In the genomic region with DNA sequence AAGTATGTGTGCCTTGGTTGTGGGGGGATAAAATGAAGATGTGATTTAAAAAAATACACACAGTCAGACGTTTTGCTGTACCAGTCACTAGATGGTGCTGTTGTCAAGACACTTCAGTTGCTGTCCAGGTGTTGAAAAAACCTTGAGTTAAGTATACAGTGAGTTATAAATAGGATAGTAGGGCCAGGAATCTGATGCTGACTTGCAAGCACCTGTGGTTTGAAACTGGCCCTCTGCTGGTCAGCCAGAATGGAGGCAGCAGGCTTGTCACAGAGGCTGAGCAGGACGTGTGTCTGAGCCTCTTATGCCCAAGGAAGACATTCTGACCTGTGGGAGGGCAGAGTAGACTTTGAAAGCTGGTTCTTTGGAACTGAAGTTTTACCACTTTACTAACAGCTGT, we compare ENCODE assay signal across 8 cellular contexts. TPM values are rescaled to one million over a fixed set of nuclear protein-coding genes. Genes with fewer than 3 reads are reported as not detected.
DNase-seq lines count a peak whose midpoint lies in the region; ATAC-seq, FAIRE-seq and TF ChIP-seq lines count a peak whose summit lies in the region.

No MANE protein-coding gene starts in this region.

- DNase-seq in AG04449 (ENCODE audit: low read depth, low spot score) (no peak), GM12865 (ENCODE audit: low read depth) (peak; percentile 83), LoVo (ENCODE audit: low spot score) (peak; percentile 6), RKO (ENCODE audit: low spot score) (peak; percentile 74), bronchial epithelial cell (ENCODE audit: low read depth) (peak; percentile 88), kidney tubule cell (ENCODE audit: low spot score) (peak; percentile 86), vagina (ENCODE audit: extremely low spot score in 2 of 2) (no peak)

- H3K36me3 ChIP-seq in bronchial epithelial cell (ENCODE audit: control insufficient read depth, insufficient read depth, low read length) (peaks cover 5% of the 10 kb centered on the region), vagina (peaks cover 0 to 38% of the 10 kb centered on the region in 2 donors)

- TF ChIP-seq CTCF in AG04449 (IDR thresholded peaks at IDR 0.05; ENCODE audit: insufficient read depth, low read length, missing control alignments) (peak; percentile 24), GM12865 (IDR thresholded peaks at IDR 0.05; ENCODE audit: insufficient read depth, low read depth, low read length, missing control alignments) (peak; percentile 67), bronchial epithelial cell (IDR thresholded peaks at IDR 0.05; ENCODE audit: insufficient read depth, low read length, severe bottlenecking) (peak; percentile 71), vagina (IDR thresholded peaks at IDR 0.05) (peak in 2 of 3 experiments; percentile 22 to 31)

- no peaks in the 10 kb centered on the region for H3K4me1 ChIP-seq in vagina

- intact Hi-C loops in vagina (cut with DNase I) = no loop called here

- no peak for FAIRE-seq in bronchial epithelial cell (lab: Jason Lieb, UNC)

- H3K27ac ChIP-seq in vagina = no peak overlapping the region

- H3K4me3 ChIP-seq in AG04449 (ENCODE audit: low read depth, low read length) (no peak overlapping the region), GM12865 (ENCODE audit: low read depth, low read length) (no peak overlapping the region), bronchial epithelial cell (ENCODE audit: low read depth, low read length) (no peak overlapping the region), vagina (no peak overlapping the region)

- H3K9me3 ChIP-seq in vagina = no peaks in the 10 kb centered on the region

- POLR2A ChIA-PET in AG04449 (lab: Yijun Ruan, JAX) = no interaction called here

- ATAC-seq in GM21528 (IDR thresholded peaks at IDR 0.05; ENCODE audit: low FRiP score, unreplicated experiment) = no peak

- CTCF ChIA-PET in AG04449 (lab: Yijun Ruan, JAX) = interaction anchor here (0.5 to 4.4 kb wide), 13 partner anchors 10 to 310 kb away, joined by 3 to 37 read pairs (median 4); no protein-coding TSS in a partner anchor

- H3K27me3 ChIP-seq in bronchial epithelial cell (ENCODE audit: control insufficient read depth, insufficient read depth, low read length) = no peaks in the 10 kb centered on the region
- no peaks in the 10 kb centered on the region for H3K27me3 ChIP-seq in vagina

- no peak for TF ChIP-seq POLR2A in vagina (IDR thresholded peaks at IDR 0.05)

RNA-seq across cellular contexts. Expression of a gene that starts 27.8 kb away (rescaled TPM):
- total RNA-seq in bronchial epithelial cell = 20.8 and 29.2 TPM in 2 replicates
- total RNA-seq in vagina = 15.0 TPM

RNA-seq across cellular contexts. Expression of a gene that starts 51.4 kb away (rescaled TPM):
- total RNA-seq in bronchial epithelial cell (15.8 and 22.1 TPM in 2 replicates), vagina (24.3 TPM)

Comparison
In these comparisons a context has a peak if more than half of its experiments do, and no peak if none do; other contexts are left out.
1. DNase-seq: peak in GM12865 (single experiment), LoVo (single experiment), RKO (single experiment), bronchial epithelial cell (single experiment) and kidney tubule cell (single experiment); none in AG04449 (single experiment) and vagina (0 of 2).
2. Peak in every context shown above with its lines, with median percentiles within 50 percentile points of each other: CTCF ChIP-seq.